19 cellular contexts compared by ENCODE assay signal in genomic region chr18:28792404-28793103, GRCh38.
DNase-seq lines count a peak whose midpoint lies in the region; ATAC-seq and TF ChIP-seq lines count a peak whose summit lies in the region.
"Had no signal": no experiment of that assay in that cellular context is flagged by ENCODE, and none has a peak within 500 bp of the region (broad histone marks: within the 10 kb centered on the region; RNA-seq: fewer than 3 reads in every experiment).

No MANE protein-coding gene starts in this region.

- H3K27ac ChIP-seq in CD4-positive, alpha-beta T cell (ENCODE audit: low read depth, low read length) = no peak overlapping the region
- no peak overlapping the region for H3K27ac ChIP-seq in A673 (ENCODE audit: low read depth, low read length, poor library complexity, severe bottlenecking)
- H3K27ac ChIP-seq: gastrocnemius medialis, neural progenitor cell, right lobe of liver, tibial artery had no signal

- H3K36me3 ChIP-seq in A673 (ENCODE audit: insufficient read depth, low read length, poor library complexity, severe bottlenecking) = no peaks in the 10 kb centered on the region
- H3K36me3 ChIP-seq: gastrocnemius medialis, neural progenitor cell, right lobe of liver, tibial artery had no signal

- no peaks in the 10 kb centered on the region for H3K36me3 Mint-ChIP-seq in activated CD8-positive, alpha-beta memory T cell treated with anti-CD3 and anti-CD28 coated beads, Interleukin-2, amount 10 ng/mL, durations not matched to agents 7 days and 5 days
- H3K36me3 Mint-ChIP-seq in effector memory CD8-positive, alpha-beta T cell (ENCODE audit: insufficient read depth) = no peaks in the 10 kb centered on the region
- no peaks in the 10 kb centered on the region for H3K36me3 Mint-ChIP-seq in CD4-positive, alpha-beta T cell (ENCODE audit: low read depth)
- H3K36me3 Mint-ChIP-seq: memory B cell, neural progenitor cell had no signal

- H3K27me3 ChIP-seq in CD4-positive, alpha-beta T cell (ENCODE audit: control insufficient read depth, insufficient read depth, low read length) = no peaks in the 10 kb centered on the region
- no peaks in the 10 kb centered on the region for H3K27me3 ChIP-seq in A673 (replicated peaks; ENCODE audit: insufficient read depth, low read depth, low read length, poor library complexity)
- H3K27me3 ChIP-seq: gastrocnemius medialis, neural progenitor cell, right lobe of liver, tibial artery had no signal

- H3K4me3 Mint-ChIP-seq in activated CD8-positive, alpha-beta memory T cell treated with anti-CD3 and anti-CD28 coated beads, Interleukin-2, amount 10 ng/mL, durations not matched to agents 7 days and 5 days = peak overlapping the region; percentile 14
- H3K4me3 Mint-ChIP-seq in effector memory CD8-positive, alpha-beta T cell = peak overlapping the region; percentile 7 to 54
- H3K4me3 Mint-ChIP-seq in CD4-positive, alpha-beta T cell = no peak overlapping the region
- H3K4me3 Mint-ChIP-seq: activated T-cell treated with anti-CD3 and anti-CD28 coated beads, Interleukin-2, amount 50 U/mL, for 4 hours; memory B cell; neural progenitor cell had no signal

- POLR2A ChIA-PET in CD4-positive, alpha-beta T cell (lab: Charles Lee) = no interaction called here
- POLR2A ChIA-PET in A673 (lab: Charles Lee; ENCODE audit: low non-redundant PET) = no interaction called here

- H3K27me3 Mint-ChIP-seq in activated CD8-positive, alpha-beta memory T cell treated with anti-CD3 and anti-CD28 coated beads, Interleukin-2, amount 10 ng/mL, durations not matched to agents 7 days and 5 days = no peaks in the 10 kb centered on the region
- H3K27me3 Mint-ChIP-seq in effector memory CD8-positive, alpha-beta T cell = no peaks in the 10 kb centered on the region
- H3K27me3 Mint-ChIP-seq in CD4-positive, alpha-beta T cell = no peaks in the 10 kb centered on the region
- H3K27me3 Mint-ChIP-seq: memory B cell had no signal

- no peak for TF ChIP-seq CTCF in CD4-positive, alpha-beta T cell (IDR thresholded peaks at IDR 0.05)
- TF ChIP-seq CTCF in A673 (conservative IDR thresholded peaks at IDR 0.05; ENCODE audit: low read depth, low read length) = no peak

- H3K4me1 ChIP-seq in A673 (ENCODE audit: insufficient read depth, low read length, poor library complexity, severe bottlenecking) = peaks cover 43% of the 10 kb centered on the region
- H3K4me1 ChIP-seq: gastrocnemius medialis, right lobe of liver, tibial artery had no signal

- BruUV-seq in A673 (replicated peaks; lab: Mats Ljungman, UMichigan) = no TSS peak

- intact Hi-C loops in CD4-positive, alpha-beta T cell (cut with DNase I, micrococcal nuclease) = no loop called here
- intact Hi-C loops in A673 (cut with micrococcal nuclease; ENCODE audit: unreplicated experiment) = no loop called here

- H3K9me3 Mint-ChIP-seq in activated CD8-positive, alpha-beta memory T cell treated with anti-CD3 and anti-CD28 coated beads, Interleukin-2, amount 10 ng/mL, durations not matched to agents 7 days and 5 days (ENCODE audit: low read depth) = peaks cover 7% of the 10 kb centered on the region
- peaks cover 15 to 21% of the 10 kb centered on the region in 2 donors for H3K9me3 Mint-ChIP-seq in effector memory CD8-positive, alpha-beta T cell
- peaks cover 2% of the 10 kb centered on the region for H3K9me3 Mint-ChIP-seq in CD4-positive, alpha-beta T cell
- H3K9me3 Mint-ChIP-seq: neural progenitor cell had no signal

- ATAC-seq in activated CD8-positive, alpha-beta memory T cell treated with anti-CD3 and anti-CD28 coated beads, Interleukin-2, amount 10 ng/mL, durations not matched to agents 7 days and 5 days = no peak
- no peak for ATAC-seq in effector memory CD8-positive, alpha-beta T cell (replicated peaks)
- ATAC-seq in CD4-positive, alpha-beta T cell (ENCODE audit: poor library complexity) = no peak
- ATAC-seq: activated T-cell treated with anti-CD3 and anti-CD28 coated beads, Interleukin-2, amount 50 U/mL, for 4 hours; gastrocnemius medialis; Panc1; right lobe of liver had no signal

- H3K27ac Mint-ChIP-seq in activated CD8-positive, alpha-beta memory T cell treated with anti-CD3 and anti-CD28 coated beads, Interleukin-2, amount 10 ng/mL, durations not matched to agents 7 days and 5 days = no peak overlapping the region
- H3K27ac Mint-ChIP-seq in effector memory CD8-positive, alpha-beta T cell = no peak overlapping the region
- H3K27ac Mint-ChIP-seq in CD4-positive, alpha-beta T cell = no peak overlapping the region
- H3K27ac Mint-ChIP-seq: memory B cell had no signal

- no peaks in the 10 kb centered on the region for H3K4me1 Mint-ChIP-seq in activated CD8-positive, alpha-beta memory T cell treated with anti-CD3 and anti-CD28 coated beads, Interleukin-2, amount 10 ng/mL, durations not matched to agents 7 days and 5 days
- no peaks in the 10 kb centered on the region for H3K4me1 Mint-ChIP-seq in effector memory CD8-positive, alpha-beta T cell (ENCODE audit: low read depth in 2 of 2)
- peaks cover 7% of the 10 kb centered on the region for H3K4me1 Mint-ChIP-seq in CD4-positive, alpha-beta T cell (ENCODE audit: low read depth)
- H3K4me1 Mint-ChIP-seq: memory B cell had no signal

- H3K4me3 ChIP-seq in A673 (ENCODE audit: low read depth, low read length, poor library complexity, severe bottlenecking) = no peak overlapping the region
- H3K4me3 ChIP-seq: gastrocnemius medialis, neural progenitor cell, right lobe of liver, tibial artery had no signal

- CTCF ChIA-PET in activated CD8-positive, alpha-beta memory T cell treated with anti-CD3 and anti-CD28 coated beads, Interleukin-2, amount 10 ng/mL, durations not matched to agents 7 days and 5 days (lab: Charles Lee) = no interaction called here
- CTCF ChIA-PET in CD4-positive, alpha-beta T cell (lab: Charles Lee) = no interaction called here
- CTCF ChIA-PET in A673 (lab: Charles Lee) = no interaction called here

- H3K9me3 ChIP-seq in CD4-positive, alpha-beta T cell (ENCODE audit: control insufficient read depth, low read length) = peaks cover 3% of the 10 kb centered on the region
- H3K9me3 ChIP-seq in A673 (ENCODE audit: low read depth, low read length, poor library complexity, severe bottlenecking) = no peaks in the 10 kb centered on the region
- H3K9me3 ChIP-seq: gastrocnemius medialis, right lobe of liver, tibial artery had no signal

- no peak for DNase-seq in activated CD8-positive, alpha-beta memory T cell treated with anti-CD3 and anti-CD28 coated beads, Interleukin-2, amount 10 ng/mL, durations not matched to agents 7 days and 5 days
- DNase-seq in activated CD8-positive, alpha-beta memory T cell treated with anti-CD3 and anti-CD28 coated beads, Interleukin-2, amount 50 U/mL, for 4 hours = no peak
- DNase-seq in NCI-H2171 treated with DMSO at 0.1 percent for 48 hours (lab: John Stamatoyannopoulos, UW) (peak; percentile 76), AG08395 (ENCODE audit: low spot score) (no peak), A673 (ENCODE audit: low spot score) (no peak)
- DNase-seq in effector memory CD8-positive, alpha-beta T cell = no peak
- DNase-seq in CD4-positive, alpha-beta T cell = no peak
- no peak for DNase-seq in activated CD8-positive, alpha-beta memory T cell treated with anti-CD3 and anti-CD28 coated beads, Interleukin-2, amount 50 U/mL, for 48 hours
- DNase-seq: activated CD4-positive, CD25-positive, alpha-beta regulatory T cell treated with anti-CD3 and anti-CD28 coated beads, Interleukin-2, amount 50 U/mL, for 72 hours; activated T-cell treated with anti-CD3 and anti-CD28 coated beads, Interleukin-2, amount 50 U/mL, for 4 hours; AML-193; gastrocnemius medialis; MV-4-11; right lobe of liver; stimulated activated CD4-positive, alpha-beta T cell treated with anti-CD3 and anti-CD28 coated beads, Interleukin-4, amount 100 ng/mL, for 24 hours; tibial artery had no signal
